ENCODE assay signal across 8 cellular contexts in the genomic region with DNA sequence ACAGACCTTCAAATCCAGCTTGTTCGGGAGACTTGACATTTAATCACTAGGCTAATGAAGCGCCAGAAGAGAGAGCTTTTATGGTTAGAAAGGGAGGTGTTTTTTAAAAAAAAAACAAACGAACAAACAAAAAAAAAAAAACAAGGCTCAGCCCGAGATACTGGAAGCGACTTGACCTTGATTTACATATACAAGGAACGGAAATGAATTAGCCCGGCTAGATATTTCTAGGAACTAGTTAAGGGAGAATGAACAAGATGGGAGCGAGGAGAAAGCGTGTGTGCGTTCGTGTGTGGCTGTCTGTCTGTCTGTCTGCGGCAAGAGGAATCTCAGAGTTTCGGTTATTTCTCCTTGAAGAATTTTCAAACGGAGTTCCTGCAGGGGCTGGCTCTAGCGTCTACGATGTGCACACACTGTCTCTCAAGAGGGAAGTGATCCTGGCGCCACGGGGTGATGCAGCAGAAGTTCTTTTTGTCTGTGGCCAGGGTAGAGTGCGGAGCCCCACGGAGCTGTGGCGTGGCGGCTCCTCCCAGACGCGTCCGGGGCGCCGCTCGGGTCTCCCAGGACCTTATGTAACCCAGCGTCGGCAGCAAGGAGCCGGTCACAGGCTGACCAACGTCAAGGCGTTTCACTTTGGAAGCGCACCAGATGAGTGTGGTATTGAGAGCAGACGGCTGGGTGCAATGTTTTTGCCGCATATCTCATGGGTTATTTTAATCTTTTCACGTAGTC. TPM values are rescaled to one million over a fixed set of nuclear protein-coding genes. Genes with fewer than 3 reads are reported as not detected.
A peak's percentile ranks its signal among the peaks of the same experiment; 100 is the strongest.
DNase-seq lines count a peak whose midpoint lies in the region; ATAC-seq and TF ChIP-seq lines count a peak whose summit lies in the region.

No MANE protein-coding gene starts in this region.

- H3K4me3 ChIP-seq in AG10803 (ENCODE audit: low read length) (peak overlapping the region; percentile 68), fibroblast of mammary gland (ENCODE audit: control insufficient read depth, low read depth, low read length) (peak overlapping the region; percentile 58), tibial artery (peak overlapping the region; percentile 53 to 56)

- H3K9me3 Mint-ChIP-seq in activated T-cell treated with anti-CD3 and anti-CD28 coated beads, Interleukin-2, amount 50 U/mL, for 24 hours: no peaks in the 10 kb centered on the region

- H3K27ac ChIP-seq in tibial artery: peak overlapping the region; percentile 42 to 55

- H3K36me3 ChIP-seq in tibial artery: no peaks in the 10 kb centered on the region

- TF ChIP-seq CTCF in AG10803 (conservative IDR thresholded peaks at IDR 0.05; ENCODE audit: low read length) (no peak), fibroblast of mammary gland (conservative IDR thresholded peaks at IDR 0.05; ENCODE audit: control insufficient read depth, insufficient read depth, low read depth, low read length) (no peak), tibial artery (IDR thresholded peaks at IDR 0.05) (no peak)

- DNase-seq in AG10803 (ENCODE audit: low read depth) (peak; percentile 89), NCI-H774 (lab: John Stamatoyannopoulos, UW) (peak; percentile 41), fibroblast of mammary gland (ENCODE audit: low read depth) (peak; percentile 80), myocyte (ENCODE audit: low read depth) (peak; percentile 86), tibial artery (peak; percentile 83 to 89)
- peak; percentile 53 for DNase-seq in activated T-cell treated with anti-CD3 and anti-CD28 coated beads, Interleukin-2, amount 50 U/mL, for 24 hours

- peaks cover 15% of the 10 kb centered on the region for H3K4me1 Mint-ChIP-seq in activated T-cell treated with anti-CD3 and anti-CD28 coated beads, Interleukin-2, amount 50 U/mL, for 24 hours (ENCODE audit: low read depth)

- peaks cover 54% of the 10 kb centered on the region for H3K27me3 Mint-ChIP-seq in activated T-cell treated with anti-CD3 and anti-CD28 coated beads, Interleukin-2, amount 50 U/mL, for 24 hours

- peak overlapping the region; percentile 79 for H3K4me3 Mint-ChIP-seq in activated T-cell treated with anti-CD3 and anti-CD28 coated beads, Interleukin-2, amount 50 U/mL, for 24 hours

- H3K27ac Mint-ChIP-seq in activated T-cell treated with anti-CD3 and anti-CD28 coated beads, Interleukin-2, amount 50 U/mL, for 24 hours: no peak overlapping the region

- peaks cover 0 to 15% of the 10 kb centered on the region in 2 donors for H3K27me3 ChIP-seq in tibial artery

- no peaks in the 10 kb centered on the region for H3K9me3 ChIP-seq in tibial artery

- peaks cover 0 to 11% (median 3%) of the 10 kb centered on the region in 4 donors for H3K4me1 ChIP-seq in tibial artery

- peak; percentile 82 for ATAC-seq in GM18867 (IDR thresholded peaks at IDR 0.05; ENCODE audit: unreplicated experiment)
- peak; percentile 66 for ATAC-seq in HG03097 (IDR thresholded peaks at IDR 0.05; ENCODE audit: low FRiP score, unreplicated experiment)

- no peaks in the 10 kb centered on the region for H3K36me3 Mint-ChIP-seq in activated T-cell treated with anti-CD3 and anti-CD28 coated beads, Interleukin-2, amount 50 U/mL, for 24 hours (ENCODE audit: low read depth)

- intact Hi-C loops in tibial artery (cut with DNase I; ENCODE audit: low total_unique reads): no loop called here

RNA-seq across cellular contexts. Expression of a gene that starts 18.8 kb away (rescaled TPM):
- 3.7 and 4.1 TPM in 2 replicates for total RNA-seq in myocyte
- polyA plus RNA-seq in myocyte (2012): 0.84 TPM

Comparison
In these comparisons a context has a peak if more than half of its experiments do, and no peak if none do; other contexts are left out.
1. Peak in every context shown above with its lines: DNase-seq, ATAC-seq, H3K4me3 ChIP-seq and H3K27ac ChIP-seq.